Comparison of ENCODE assay signal across 19 cellular contexts in the genomic region with DNA sequence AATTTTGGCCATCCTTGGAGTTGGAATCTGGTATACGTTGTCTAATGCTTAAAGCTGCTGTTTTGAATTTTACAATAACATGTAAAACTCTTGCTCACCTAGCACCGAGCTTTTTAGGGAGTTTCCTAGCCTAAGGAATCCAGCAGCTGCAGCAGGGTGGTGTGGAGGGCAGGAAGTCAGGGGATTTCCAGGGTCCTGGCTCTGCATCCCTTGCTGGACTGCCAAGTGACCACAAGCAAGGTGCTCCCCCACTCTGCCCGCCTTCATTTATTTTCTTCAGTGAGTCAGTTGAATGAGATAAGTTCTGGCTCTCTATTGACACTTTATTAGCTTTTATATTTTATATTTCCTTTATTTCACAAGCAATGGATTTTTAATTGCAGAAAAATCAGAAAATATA.
A peak's percentile ranks its signal among the peaks of the same experiment; 100 is the strongest.
DNase-seq lines count a peak whose midpoint lies in the region; ATAC-seq, FAIRE-seq and TF ChIP-seq lines count a peak whose summit lies in the region.
"Had no signal": no experiment of that assay in that cellular context is flagged by ENCODE, and none has a peak within 500 bp of the region (broad histone marks: within the 10 kb centered on the region; RNA-seq: fewer than 3 reads in every experiment).

No MANE protein-coding gene starts in this region.

- H3K27me3 ChIP-seq in adrenal gland = no peaks in the 10 kb centered on the region
- H3K27me3 ChIP-seq: gastrocnemius medialis had no signal

- TF ChIP-seq CTCF in adrenal gland (IDR thresholded peaks at IDR 0.05) = no peak
- TF ChIP-seq CTCF in fibroblast of villous mesenchyme (IDR thresholded peaks at IDR 0.05; ENCODE audit: insufficient read depth, low read depth, low read length) = no peak

- H3K4me3 ChIP-seq in adrenal gland = no peak overlapping the region
- H3K4me3 ChIP-seq in fibroblast of villous mesenchyme (ENCODE audit: low read depth, low read length) = no peak overlapping the region
- H3K4me3 ChIP-seq: gastrocnemius medialis had no signal

- DNase-seq in H54 (ENCODE audit: insufficient read length, low spot score) (peak; percentile 33), adrenal gland (peak in 1 of 7 donors; percentile 25), fibroblast of villous mesenchyme (ENCODE audit: low read depth) (peak; percentile 55), renal cortical epithelial cell (ENCODE audit: low read depth) (peak; percentile 83), SHP77 treated with DMSO at 0.1 percent for 48 hours (lab: John Stamatoyannopoulos, UW) (no peak), NCI-H146 treated with DMSO at 0.1 percent for 48 hours (lab: John Stamatoyannopoulos, UW; ENCODE audit: unreplicated experiment) (no peak)
- DNase-seq in effector CD8-positive, alpha-beta T cell (lab: John Stamatoyannopoulos, UW) = no peak
- DNase-seq: activated T-cell treated with anti-CD3 and anti-CD28 coated beads, Interleukin-2, amount 50 U/mL, for 4 hours; amygdala; C1 segment of cervical spinal cord; effector CD4-positive, alpha-beta T cell; gastrocnemius medialis; natural killer cell; NCI-H146; NCI-H526; RPMI8226; stimulated activated CD4-positive, alpha-beta T cell treated with anti-CD3 and anti-CD28 coated beads, Interleukin-4, amount 100 ng/mL, for 24 hours had no signal

- no peak for ATAC-seq in GM18511 (IDR thresholded peaks at IDR 0.05; ENCODE audit: unreplicated experiment)
- ATAC-seq: activated T-cell treated with anti-CD3 and anti-CD28 coated beads, Interleukin-2, amount 50 U/mL, for 4 hours; gastrocnemius medialis; natural killer cell had no signal

- peak overlapping the region in 3 of 5 donors; percentile 42 to 80 (median 55) for H3K27ac ChIP-seq in adrenal gland
- H3K27ac ChIP-seq: gastrocnemius medialis had no signal

- WGBS in adrenal gland, 4 donors = 51 to 74% (median 65%) methylated on average over 3 of the region's 3 CpGs

- H3K4me1 ChIP-seq in adrenal gland (replicated peaks in 1 of 2) = peaks cover 19 to 44% of the 10 kb centered on the region in 2 donors

- no peaks in the 10 kb centered on the region for H3K36me3 ChIP-seq in adrenal gland (replicated peaks in 1 of 2)
- H3K36me3 ChIP-seq: gastrocnemius medialis had no signal

- H3K9me3 ChIP-seq in adrenal gland (replicated peaks in 1 of 3) = no peaks in the 10 kb centered on the region
- H3K9me3 ChIP-seq: gastrocnemius medialis had no signal

- FAIRE-seq in H54 (lab: Jason Lieb, UNC) = peak; percentile 73
- FAIRE-seq: GM12892 had no signal

- intact Hi-C loops in adrenal gland (cut with DNase I) = no loop called here

- no peak for TF ChIP-seq POLR2A in H54 (IDR thresholded peaks at IDR 0.05; ENCODE audit: low read depth, low read length)
- no peak for TF ChIP-seq POLR2A in adrenal gland (IDR thresholded peaks at IDR 0.05)

Comparison
In these comparisons a context has a peak if more than half of its experiments do, and no peak if none do; other contexts are left out.
1. DNase-seq: peak in H54 (single experiment), fibroblast of villous mesenchyme (single experiment) and renal cortical epithelial cell (single experiment); none in effector CD8-positive, alpha-beta T cell (single experiment), SHP77 treated with DMSO at 0.1 percent for 48 hours (single experiment) and NCI-H146 treated with DMSO at 0.1 percent for 48 hours (single experiment).